1 cellular context compared by ENCODE assay signal in the genomic region with DNA sequence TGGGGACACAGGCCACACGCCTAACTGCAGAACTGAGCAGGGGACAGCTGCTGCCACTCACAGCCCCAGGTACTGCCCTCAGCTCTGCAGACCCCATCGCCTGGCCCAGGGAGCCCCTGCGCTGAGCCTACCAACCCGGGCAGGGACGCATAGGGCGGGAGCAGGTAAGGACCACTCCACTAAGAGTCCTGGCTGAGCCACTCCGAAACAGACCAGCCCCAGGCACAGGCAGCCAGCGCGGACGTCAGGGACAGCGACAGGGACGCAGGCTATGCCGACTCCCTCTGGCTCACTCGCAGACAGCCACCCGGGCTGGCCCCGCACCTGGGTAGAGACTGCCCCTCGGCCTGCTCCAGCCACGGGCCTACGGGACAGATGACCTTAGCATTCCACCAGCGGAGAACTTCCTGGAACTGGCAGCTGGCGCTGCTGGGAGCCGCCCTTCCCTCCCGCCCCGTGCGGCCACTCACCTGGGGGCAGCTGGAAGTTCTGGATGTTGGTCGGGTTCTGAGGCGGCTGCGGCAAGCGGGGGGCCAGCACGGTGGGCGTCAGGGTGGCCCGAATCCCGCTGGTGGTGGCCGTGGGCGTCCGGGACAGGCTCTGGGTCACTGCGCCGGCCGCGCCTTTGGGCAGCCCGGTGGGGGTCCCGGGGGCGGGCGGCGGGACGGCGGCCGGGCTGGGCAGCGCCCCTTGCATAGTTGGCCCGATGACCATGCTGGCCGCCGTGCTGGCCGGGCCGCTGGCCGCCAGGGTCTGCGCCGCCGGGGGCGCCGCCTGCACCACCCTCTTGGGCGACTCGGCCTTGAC.
A peak's percentile ranks its signal among the peaks of the same experiment; 100 is the strongest.
TF ChIP-seq lines count a peak whose summit lies in the region.

No MANE protein-coding gene starts in this region.

TF ChIP-seq in HepG2, 621 proteins besides CTCF, POLR2A, EP300 and RAD21 (continued from another document and continues in another):
- 0 out of 2 replicates have a peak, but pooled peaks have one; percentile 24 for TF ChIP-seq ZFP82 (CRISPR knock-in tag; IDR thresholded peaks at IDR 0.05; ENCODE audit: borderline replicate concordance)
- TF ChIP-seq, protein P1, sequence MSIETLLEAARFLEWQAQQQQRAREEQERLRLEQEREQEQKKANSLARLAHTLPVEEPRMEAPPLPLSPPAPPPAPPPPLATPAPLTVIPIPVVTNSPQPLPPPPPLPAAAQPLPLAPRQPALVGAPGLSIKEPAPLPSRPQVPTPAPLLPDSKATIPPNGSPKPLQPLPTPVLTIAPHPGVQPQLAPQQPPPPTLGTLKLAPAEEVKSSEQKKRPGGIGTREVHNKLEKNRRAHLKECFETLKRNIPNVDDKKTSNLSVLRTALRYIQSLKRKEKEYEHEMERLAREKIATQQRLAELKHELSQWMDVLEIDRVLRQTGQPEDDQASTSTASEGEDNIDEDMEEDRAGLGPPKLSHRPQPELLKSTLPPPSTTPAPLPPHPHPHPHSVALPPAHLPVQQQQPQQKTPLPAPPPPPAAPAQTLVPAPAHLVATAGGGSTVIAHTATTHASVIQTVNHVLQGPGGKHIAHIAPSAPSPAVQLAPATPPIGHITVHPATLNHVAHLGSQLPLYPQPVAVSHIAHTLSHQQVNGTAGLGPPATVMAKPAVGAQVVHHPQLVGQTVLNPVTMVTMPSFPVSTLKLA (IDR thresholded peaks at IDR 0.05): no peak
- peak; percentile 78; the same call in 1 of the 2 replicates for TF ChIP-seq HNRNPL (IDR thresholded peaks at IDR 0.05; ENCODE audit: low read depth, low read length)
- no peak for TF ChIP-seq TRIM24 (CRISPR knock-in tag; IDR thresholded peaks at IDR 0.05)
- TF ChIP-seq KLF16 (CRISPR knock-in tag; IDR thresholded peaks at IDR 0.05): peak in 1 of 2 experiments; percentile 89; a peak in 2 of 4 replicates
- TF ChIP-seq CHCHD3 (CRISPR knock-in tag; IDR thresholded peaks at IDR 0.05): no peak
- TF ChIP-seq, protein P2, sequence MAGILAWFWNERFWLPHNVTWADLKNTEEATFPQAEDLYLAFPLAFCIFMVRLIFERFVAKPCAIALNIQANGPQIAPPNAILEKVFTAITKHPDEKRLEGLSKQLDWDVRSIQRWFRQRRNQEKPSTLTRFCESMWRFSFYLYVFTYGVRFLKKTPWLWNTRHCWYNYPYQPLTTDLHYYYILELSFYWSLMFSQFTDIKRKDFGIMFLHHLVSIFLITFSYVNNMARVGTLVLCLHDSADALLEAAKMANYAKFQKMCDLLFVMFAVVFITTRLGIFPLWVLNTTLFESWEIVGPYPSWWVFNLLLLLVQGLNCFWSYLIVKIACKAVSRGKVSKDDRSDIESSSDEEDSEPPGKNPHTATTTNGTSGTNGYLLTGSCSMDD (CRISPR knock-in tag; IDR thresholded peaks at IDR 0.05): no peak
- TF ChIP-seq NFATC3 (CRISPR knock-in tag; IDR thresholded peaks at IDR 0.05): peak; percentile 71; the same call in 1 of the 2 replicates
- no peak for TF ChIP-seq PAWR (CRISPR knock-in tag; IDR thresholded peaks at IDR 0.05; ENCODE audit: borderline replicate concordance)
- TF ChIP-seq, protein P3, sequence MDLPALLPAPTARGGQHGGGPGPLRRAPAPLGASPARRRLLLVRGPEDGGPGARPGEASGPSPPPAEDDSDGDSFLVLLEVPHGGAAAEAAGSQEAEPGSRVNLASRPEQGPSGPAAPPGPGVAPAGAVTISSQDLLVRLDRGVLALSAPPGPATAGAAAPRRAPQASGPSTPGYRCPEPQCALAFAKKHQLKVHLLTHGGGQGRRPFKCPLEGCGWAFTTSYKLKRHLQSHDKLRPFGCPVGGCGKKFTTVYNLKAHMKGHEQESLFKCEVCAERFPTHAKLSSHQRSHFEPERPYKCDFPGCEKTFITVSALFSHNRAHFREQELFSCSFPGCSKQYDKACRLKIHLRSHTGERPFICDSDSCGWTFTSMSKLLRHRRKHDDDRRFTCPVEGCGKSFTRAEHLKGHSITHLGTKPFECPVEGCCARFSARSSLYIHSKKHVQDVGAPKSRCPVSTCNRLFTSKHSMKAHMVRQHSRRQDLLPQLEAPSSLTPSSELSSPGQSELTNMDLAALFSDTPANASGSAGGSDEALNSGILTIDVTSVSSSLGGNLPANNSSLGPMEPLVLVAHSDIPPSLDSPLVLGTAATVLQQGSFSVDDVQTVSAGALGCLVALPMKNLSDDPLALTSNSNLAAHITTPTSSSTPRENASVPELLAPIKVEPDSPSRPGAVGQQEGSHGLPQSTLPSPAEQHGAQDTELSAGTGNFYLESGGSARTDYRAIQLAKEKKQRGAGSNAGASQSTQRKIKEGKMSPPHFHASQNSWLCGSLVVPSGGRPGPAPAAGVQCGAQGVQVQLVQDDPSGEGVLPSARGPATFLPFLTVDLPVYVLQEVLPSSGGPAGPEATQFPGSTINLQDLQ (CRISPR knock-in tag; IDR thresholded peaks at IDR 0.05): no peak; the same call in 1 of the 2 replicates
- TF ChIP-seq, protein P4, sequence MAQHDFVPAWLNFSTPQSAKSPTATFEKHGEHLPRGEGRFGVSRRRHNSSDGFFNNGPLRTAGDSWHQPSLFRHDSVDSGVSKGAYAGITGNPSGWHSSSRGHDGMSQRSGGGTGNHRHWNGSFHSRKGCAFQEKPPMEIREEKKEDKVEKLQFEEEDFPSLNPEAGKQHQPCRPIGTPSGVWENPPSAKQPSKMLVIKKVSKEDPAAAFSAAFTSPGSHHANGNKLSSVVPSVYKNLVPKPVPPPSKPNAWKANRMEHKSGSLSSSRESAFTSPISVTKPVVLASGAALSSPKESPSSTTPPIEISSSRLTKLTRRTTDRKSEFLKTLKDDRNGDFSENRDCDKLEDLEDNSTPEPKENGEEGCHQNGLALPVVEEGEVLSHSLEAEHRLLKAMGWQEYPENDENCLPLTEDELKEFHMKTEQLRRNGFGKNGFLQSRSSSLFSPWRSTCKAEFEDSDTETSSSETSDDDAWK (CRISPR knock-in tag; IDR thresholded peaks at IDR 0.05): no peak
- TF ChIP-seq MXI1 (IDR thresholded peaks at IDR 0.05; ENCODE audit: borderline replicate concordance, low read depth, low read length): peak; percentile 61; the same call in 1 of the 3 replicates
- peak; percentile 71 for TF ChIP-seq HNRNPLL (IDR thresholded peaks at IDR 0.05; ENCODE audit: low read depth, low read length, poor library complexity, severe bottlenecking)
- TF ChIP-seq, protein P5, sequence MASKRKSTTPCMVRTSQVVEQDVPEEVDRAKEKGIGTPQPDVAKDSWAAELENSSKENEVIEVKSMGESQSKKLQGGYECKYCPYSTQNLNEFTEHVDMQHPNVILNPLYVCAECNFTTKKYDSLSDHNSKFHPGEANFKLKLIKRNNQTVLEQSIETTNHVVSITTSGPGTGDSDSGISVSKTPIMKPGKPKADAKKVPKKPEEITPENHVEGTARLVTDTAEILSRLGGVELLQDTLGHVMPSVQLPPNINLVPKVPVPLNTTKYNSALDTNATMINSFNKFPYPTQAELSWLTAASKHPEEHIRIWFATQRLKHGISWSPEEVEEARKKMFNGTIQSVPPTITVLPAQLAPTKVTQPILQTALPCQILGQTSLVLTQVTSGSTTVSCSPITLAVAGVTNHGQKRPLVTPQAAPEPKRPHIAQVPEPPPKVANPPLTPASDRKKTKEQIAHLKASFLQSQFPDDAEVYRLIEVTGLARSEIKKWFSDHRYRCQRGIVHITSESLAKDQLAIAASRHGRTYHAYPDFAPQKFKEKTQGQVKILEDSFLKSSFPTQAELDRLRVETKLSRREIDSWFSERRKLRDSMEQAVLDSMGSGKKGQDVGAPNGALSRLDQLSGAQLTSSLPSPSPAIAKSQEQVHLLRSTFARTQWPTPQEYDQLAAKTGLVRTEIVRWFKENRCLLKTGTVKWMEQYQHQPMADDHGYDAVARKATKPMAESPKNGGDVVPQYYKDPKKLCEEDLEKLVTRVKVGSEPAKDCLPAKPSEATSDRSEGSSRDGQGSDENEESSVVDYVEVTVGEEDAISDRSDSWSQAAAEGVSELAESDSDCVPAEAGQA (IDR thresholded peaks at IDR 0.05; ENCODE audit: low read depth): no peak
- TF ChIP-seq, protein P5 (CRISPR knock-in tag; IDR thresholded peaks at IDR 0.05; ENCODE audit: borderline replicate concordance): peak; percentile 69; the same call in 1 of the 2 replicates
- TF ChIP-seq SNRNP70 (IDR thresholded peaks at IDR 0.05; ENCODE audit: low read depth, low read length): no peak
- TF ChIP-seq ELF1 (CRISPR knock-in tag; IDR thresholded peaks at IDR 0.05): peak; percentile 86
- no peak for TF ChIP-seq ZFP36L2 (CRISPR knock-in tag; IDR thresholded peaks at IDR 0.05)
- no peak for TF ChIP-seq RFX1 (IDR thresholded peaks at IDR 0.05)
- TF ChIP-seq CCAR2 (optimal IDR thresholded peaks at IDR 0.05; ENCODE audit: low read depth, low read length): no peak
- TF ChIP-seq ZNF614 (CRISPR knock-in tag; IDR thresholded peaks at IDR 0.05; ENCODE audit: borderline replicate concordance): no peak; the same call in 1 of the 2 replicates
- no peak for TF ChIP-seq PRPF4 (IDR thresholded peaks at IDR 0.05; ENCODE audit: low read depth, low read length, poor library complexity, severe bottlenecking)
- no peak for TF ChIP-seq ZNF264 (CRISPR knock-in tag; IDR thresholded peaks at IDR 0.05)
- TF ChIP-seq, protein P6, sequence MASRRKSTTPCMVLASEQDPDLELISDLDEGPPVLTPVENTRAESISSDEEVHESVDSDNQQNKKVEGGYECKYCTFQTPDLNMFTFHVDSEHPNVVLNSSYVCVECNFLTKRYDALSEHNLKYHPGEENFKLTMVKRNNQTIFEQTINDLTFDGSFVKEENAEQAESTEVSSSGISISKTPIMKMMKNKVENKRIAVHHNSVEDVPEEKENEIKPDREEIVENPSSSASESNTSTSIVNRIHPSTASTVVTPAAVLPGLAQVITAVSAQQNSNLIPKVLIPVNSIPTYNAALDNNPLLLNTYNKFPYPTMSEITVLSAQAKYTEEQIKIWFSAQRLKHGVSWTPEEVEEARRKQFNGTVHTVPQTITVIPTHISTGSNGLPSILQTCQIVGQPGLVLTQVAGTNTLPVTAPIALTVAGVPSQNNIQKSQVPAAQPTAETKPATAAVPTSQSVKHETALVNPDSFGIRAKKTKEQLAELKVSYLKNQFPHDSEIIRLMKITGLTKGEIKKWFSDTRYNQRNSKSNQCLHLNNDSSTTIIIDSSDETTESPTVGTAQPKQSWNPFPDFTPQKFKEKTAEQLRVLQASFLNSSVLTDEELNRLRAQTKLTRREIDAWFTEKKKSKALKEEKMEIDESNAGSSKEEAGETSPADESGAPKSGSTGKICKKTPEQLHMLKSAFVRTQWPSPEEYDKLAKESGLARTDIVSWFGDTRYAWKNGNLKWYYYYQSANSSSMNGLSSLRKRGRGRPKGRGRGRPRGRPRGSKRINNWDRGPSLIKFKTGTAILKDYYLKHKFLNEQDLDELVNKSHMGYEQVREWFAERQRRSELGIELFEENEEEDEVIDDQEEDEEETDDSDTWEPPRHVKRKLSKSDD (CRISPR knock-in tag; IDR thresholded peaks at IDR 0.05; ENCODE audit: low read depth): no peak
- TF ChIP-seq, protein P7, sequence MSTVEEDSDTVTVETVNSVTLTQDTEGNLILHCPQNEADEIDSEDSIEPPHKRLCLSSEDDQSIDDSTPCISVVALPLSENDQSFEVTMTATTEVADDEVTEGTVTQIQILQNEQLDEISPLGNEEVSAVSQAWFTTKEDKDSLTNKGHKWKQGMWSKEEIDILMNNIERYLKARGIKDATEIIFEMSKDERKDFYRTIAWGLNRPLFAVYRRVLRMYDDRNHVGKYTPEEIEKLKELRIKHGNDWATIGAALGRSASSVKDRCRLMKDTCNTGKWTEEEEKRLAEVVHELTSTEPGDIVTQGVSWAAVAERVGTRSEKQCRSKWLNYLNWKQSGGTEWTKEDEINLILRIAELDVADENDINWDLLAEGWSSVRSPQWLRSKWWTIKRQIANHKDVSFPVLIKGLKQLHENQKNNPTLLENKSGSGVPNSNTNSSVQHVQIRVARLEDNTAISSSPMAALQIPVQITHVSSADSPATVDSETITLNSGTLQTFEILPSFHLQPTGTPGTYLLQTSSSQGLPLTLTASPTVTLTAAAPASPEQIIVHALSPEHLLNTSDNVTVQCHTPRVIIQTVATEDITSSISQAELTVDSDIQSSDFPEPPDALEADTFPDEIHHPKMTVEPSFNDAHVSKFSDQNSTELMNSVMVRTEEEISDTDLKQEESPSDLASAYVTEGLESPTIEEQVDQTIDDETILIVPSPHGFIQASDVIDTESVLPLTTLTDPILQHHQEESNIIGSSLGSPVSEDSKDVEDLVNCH (CRISPR knock-in tag; IDR thresholded peaks at IDR 0.05): no peak
- TF ChIP-seq ZNF207 (IDR thresholded peaks at IDR 0.05; ENCODE audit: borderline replicate concordance): no peak
- TF ChIP-seq, protein P8, sequence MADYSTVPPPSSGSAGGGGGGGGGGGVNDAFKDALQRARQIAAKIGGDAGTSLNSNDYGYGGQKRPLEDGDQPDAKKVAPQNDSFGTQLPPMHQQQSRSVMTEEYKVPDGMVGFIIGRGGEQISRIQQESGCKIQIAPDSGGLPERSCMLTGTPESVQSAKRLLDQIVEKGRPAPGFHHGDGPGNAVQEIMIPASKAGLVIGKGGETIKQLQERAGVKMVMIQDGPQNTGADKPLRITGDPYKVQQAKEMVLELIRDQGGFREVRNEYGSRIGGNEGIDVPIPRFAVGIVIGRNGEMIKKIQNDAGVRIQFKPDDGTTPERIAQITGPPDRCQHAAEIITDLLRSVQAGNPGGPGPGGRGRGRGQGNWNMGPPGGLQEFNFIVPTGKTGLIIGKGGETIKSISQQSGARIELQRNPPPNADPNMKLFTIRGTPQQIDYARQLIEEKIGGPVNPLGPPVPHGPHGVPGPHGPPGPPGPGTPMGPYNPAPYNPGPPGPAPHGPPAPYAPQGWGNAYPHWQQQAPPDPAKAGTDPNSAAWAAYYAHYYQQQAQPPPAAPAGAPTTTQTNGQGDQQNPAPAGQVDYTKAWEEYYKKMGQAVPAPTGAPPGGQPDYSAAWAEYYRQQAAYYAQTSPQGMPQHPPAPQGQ (CRISPR knock-in tag; IDR thresholded peaks at IDR 0.05; ENCODE audit: borderline replicate concordance): 0 out of 2 replicates have a peak, but pooled peaks have one; percentile 80
- peak; percentile 48; the same call in 1 of the 2 replicates for TF ChIP-seq NKX3-1 (CRISPR knock-in tag; IDR thresholded peaks at IDR 0.05)
